ENCODE assay signal across 2 cellular contexts in the genomic region with DNA sequence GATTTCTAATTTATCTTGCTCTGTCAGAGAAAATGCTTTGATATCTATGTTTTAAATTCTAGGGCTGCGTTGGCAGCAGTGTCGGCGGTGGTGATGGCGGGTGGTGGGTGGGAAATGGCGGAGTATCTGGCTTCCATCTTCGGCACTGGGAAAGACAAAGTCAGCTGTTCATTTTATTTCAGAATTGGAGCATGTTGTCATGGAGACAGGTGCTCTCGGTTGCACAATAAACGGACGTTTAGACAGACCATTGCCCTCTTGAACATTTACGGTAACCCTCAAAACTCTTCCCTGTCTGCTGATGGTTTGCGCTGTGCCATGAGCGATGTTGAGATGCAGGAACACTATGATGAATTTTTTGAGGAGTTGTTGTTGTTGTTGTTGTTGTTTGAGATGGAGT.
TF ChIP-seq lines count a peak whose summit lies in the region.

No MANE protein-coding gene starts in this region.

TF ChIP-seq in IMR-90, 13 proteins besides CTCF, POLR2A, EP300 and RAD21:
- TF ChIP-seq CEBPB (IDR thresholded peaks at IDR 0.05; ENCODE audit: low read depth, low read length) = 0 out of 2 replicates have a peak, but pooled peaks have one; percentile 25
- TF ChIP-seq CHD1 (IDR thresholded peaks at IDR 0.05; ENCODE audit: low read depth, low read length) = no peak

TF ChIP-seq in K562, 482 proteins besides CTCF, POLR2A, EP300 and RAD21:
- TF ChIP-seq PHF8 (IDR thresholded peaks at IDR 0.05; ENCODE audit: borderline replicate concordance, low read length) (no peak), GABPB1 (CRISPR knock-in tag; IDR thresholded peaks at IDR 0.05) (no peak), CEBPB (tag; IDR thresholded peaks at IDR 0.05) (0 out of 2 replicates have a peak, but pooled peaks have one; percentile 38), TEAD4 (IDR thresholded peaks at IDR 0.05; ENCODE audit: low read length) (no peak), TEAD4 (CRISPR knock-in tag; IDR thresholded peaks at IDR 0.05; ENCODE audit: borderline replicate concordance) (no peak), ZNF274 (IDR thresholded peaks at IDR 0.05; ENCODE audit: borderline replicate concordance, low read depth, low read length) (no peak), FOXK2 (conservative IDR thresholded peaks at IDR 0.05 in 1 of 2, IDR thresholded peaks at IDR 0.05 in 1 of 2; ENCODE audit: low read depth in 2 of 2) (no peak), RFX1 (IDR thresholded peaks at IDR 0.05) (peak; percentile 60), EZH2 (IDR thresholded peaks at IDR 0.05; ENCODE audit: borderline replicate concordance, low read depth, low read length) (no peak), ELF2 (CRISPR knock-in tag; IDR thresholded peaks at IDR 0.05) (no peak), FOXA1 (IDR thresholded peaks at IDR 0.05; ENCODE audit: borderline replicate concordance) (no peak)
